ENCODE assay signal across 1 cellular context in the genomic region with DNA sequence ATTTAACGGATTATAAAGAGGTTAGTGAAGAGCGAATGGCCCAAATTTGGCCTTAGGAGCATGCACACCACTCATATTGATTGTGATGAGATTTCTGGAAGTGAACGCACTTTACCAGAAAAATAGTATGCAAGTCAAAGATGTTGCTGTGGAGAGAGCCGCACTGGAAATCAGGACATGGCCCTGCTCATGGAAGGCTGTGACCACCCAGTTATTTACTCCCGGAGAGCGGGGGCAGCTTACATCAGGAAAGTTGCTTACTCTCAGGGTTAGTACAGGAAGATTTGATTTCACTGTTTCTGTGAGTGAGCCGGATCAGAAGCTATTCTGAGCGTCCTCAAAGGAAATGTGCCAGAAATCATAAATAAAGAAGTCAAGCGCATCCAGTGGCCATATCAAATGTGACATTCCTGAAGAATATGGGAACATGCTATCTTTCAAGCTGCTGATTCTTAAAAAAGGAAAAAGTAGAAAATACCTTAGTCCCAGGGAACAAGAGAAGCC.
TF ChIP-seq lines count a peak whose summit lies in the region.

No MANE protein-coding gene starts in this region.

TF ChIP-seq in HepG2, 621 proteins besides CTCF, POLR2A, EP300 and RAD21:
- TF ChIP-seq CREB1 (IDR thresholded peaks at IDR 0.05), result no peak
- 0 out of 2 replicates have a peak, but pooled peaks have one; percentile 4 for TF ChIP-seq CREB1 (CRISPR knock-in tag; IDR thresholded peaks at IDR 0.05)
- no peak for TF ChIP-seq HMGA1 (CRISPR knock-in tag; conservative IDR thresholded peaks at IDR 0.05)
- peak; percentile 6; the same call in 1 of the 2 replicates for TF ChIP-seq NR2F2 (IDR thresholded peaks at IDR 0.05; ENCODE audit: borderline replicate concordance, low read depth)
- peak; percentile 58 for TF ChIP-seq ASH2L (IDR thresholded peaks at IDR 0.05; ENCODE audit: insufficient read length, low read depth, low read length)
- TF ChIP-seq, protein P1, sequence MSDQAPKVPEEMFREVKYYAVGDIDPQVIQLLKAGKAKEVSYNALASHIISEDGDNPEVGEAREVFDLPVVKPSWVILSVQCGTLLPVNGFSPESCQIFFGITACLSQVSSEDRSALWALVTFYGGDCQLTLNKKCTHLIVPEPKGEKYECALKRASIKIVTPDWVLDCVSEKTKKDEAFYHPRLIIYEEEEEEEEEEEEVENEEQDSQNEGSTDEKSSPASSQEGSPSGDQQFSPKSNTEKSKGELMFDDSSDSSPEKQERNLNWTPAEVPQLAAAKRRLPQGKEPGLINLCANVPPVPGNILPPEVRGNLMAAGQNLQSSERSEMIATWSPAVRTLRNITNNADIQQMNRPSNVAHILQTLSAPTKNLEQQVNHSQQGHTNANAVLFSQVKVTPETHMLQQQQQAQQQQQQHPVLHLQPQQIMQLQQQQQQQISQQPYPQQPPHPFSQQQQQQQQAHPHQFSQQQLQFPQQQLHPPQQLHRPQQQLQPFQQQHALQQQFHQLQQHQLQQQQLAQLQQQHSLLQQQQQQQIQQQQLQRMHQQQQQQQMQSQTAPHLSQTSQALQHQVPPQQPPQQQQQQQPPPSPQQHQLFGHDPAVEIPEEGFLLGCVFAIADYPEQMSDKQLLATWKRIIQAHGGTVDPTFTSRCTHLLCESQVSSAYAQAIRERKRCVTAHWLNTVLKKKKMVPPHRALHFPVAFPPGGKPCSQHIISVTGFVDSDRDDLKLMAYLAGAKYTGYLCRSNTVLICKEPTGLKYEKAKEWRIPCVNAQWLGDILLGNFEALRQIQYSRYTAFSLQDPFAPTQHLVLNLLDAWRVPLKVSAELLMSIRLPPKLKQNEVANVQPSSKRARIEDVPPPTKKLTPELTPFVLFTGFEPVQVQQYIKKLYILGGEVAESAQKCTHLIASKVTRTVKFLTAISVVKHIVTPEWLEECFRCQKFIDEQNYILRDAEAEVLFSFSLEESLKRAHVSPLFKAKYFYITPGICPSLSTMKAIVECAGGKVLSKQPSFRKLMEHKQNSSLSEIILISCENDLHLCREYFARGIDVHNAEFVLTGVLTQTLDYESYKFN (CRISPR knock-in tag; conservative IDR thresholded peaks at IDR 0.05), result 0 out of 2 replicates have a peak, but pooled peaks have one; percentile 0
- TF ChIP-seq POLR2AphosphoS5 (IDR thresholded peaks at IDR 0.05; ENCODE audit: low read depth, low read length), result no peak
- TF ChIP-seq GATAD2A (CRISPR knock-in tag; IDR thresholded peaks at IDR 0.05), result peak; percentile 19; the same call in 1 of the 2 replicates
- TF ChIP-seq, protein P2, sequence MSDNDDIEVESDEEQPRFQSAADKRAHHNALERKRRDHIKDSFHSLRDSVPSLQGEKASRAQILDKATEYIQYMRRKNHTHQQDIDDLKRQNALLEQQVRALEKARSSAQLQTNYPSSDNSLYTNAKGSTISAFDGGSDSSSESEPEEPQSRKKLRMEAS (IDR thresholded peaks at IDR 0.05), result 0 out of 2 replicates have a peak, but pooled peaks have one; percentile 10
- TF ChIP-seq, protein P3, sequence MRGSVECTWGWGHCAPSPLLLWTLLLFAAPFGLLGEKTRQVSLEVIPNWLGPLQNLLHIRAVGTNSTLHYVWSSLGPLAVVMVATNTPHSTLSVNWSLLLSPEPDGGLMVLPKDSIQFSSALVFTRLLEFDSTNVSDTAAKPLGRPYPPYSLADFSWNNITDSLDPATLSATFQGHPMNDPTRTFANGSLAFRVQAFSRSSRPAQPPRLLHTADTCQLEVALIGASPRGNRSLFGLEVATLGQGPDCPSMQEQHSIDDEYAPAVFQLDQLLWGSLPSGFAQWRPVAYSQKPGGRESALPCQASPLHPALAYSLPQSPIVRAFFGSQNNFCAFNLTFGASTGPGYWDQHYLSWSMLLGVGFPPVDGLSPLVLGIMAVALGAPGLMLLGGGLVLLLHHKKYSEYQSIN (CRISPR knock-in tag; IDR thresholded peaks at IDR 0.05; ENCODE audit: borderline replicate concordance), result no peak
